In genomic region chr11:122137081-122137793, GRCh38 we compare ENCODE assay signal across 1 cellular context.
TF ChIP-seq lines count a peak whose summit lies in the region.

No MANE protein-coding gene starts in this region.

TF ChIP-seq in SK-N-SH, 30 proteins besides CTCF, POLR2A, EP300 and RAD21 (continued from another document):
- TF ChIP-seq ZBTB33 (IDR thresholded peaks at IDR 0.05; ENCODE audit: borderline replicate concordance, low read depth) = 0 out of 2 replicates have a peak, but pooled peaks have one; percentile 37
- peak; percentile 66; the same call in 1 of the 2 replicates for TF ChIP-seq POLR2AphosphoS5 (IDR thresholded peaks at IDR 0.05; ENCODE audit: low read depth, low read length)
- no peak for TF ChIP-seq EZH2phosphoT487 (IDR thresholded peaks at IDR 0.05; ENCODE audit: borderline replicate concordance, low read depth)
- no peak for TF ChIP-seq FOXJ3 (CRISPR knock-in tag; IDR thresholded peaks at IDR 0.05)
- 0 out of 2 replicates have a peak, but pooled peaks have one; percentile 19 for TF ChIP-seq USF1 (IDR thresholded peaks at IDR 0.05; ENCODE audit: borderline replicate concordance, low read depth)
- no peak for TF ChIP-seq YY1 (IDR thresholded peaks at IDR 0.05; ENCODE audit: low read depth)
- TF ChIP-seq PBX3 (IDR thresholded peaks at IDR 0.05) = peak; percentile 65
